In the genomic region with DNA sequence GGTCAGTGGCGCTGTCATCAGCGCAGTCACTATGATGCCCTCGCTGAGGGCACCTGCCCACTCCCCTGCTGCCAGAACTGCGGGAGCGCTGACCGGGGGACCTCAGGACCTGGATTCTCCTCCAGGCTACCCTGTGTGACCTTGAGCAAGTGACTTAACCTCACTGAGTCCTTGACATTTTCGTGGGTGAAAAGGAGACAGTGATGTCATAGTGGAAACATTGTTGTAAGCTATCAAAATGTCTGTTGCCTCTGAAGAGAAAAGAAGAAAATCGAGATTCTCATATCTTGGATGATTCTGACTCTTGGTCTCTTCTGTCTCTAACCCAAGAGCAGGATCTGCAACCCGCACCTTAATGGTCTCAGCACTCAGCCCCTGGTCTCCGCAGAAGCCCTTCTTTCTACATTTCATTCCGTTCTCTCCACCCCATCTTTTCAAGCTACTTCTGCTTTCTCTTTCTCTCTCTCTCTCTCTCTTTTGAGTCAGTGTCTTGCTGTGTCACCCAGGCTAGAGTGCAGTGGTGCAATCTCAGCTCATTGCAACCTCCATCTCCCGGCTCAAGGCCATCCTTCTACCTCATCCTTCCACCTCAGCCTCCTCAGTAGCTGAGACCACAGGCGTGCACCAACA, we compare ENCODE assay signal across 2 cellular contexts.
TF ChIP-seq lines count a peak whose summit lies in the region.

No MANE protein-coding gene starts in this region.

TF ChIP-seq in K562, 482 proteins besides CTCF, POLR2A, EP300 and RAD21:
- TF ChIP-seq HDAC1 (IDR thresholded peaks at IDR 0.05) (peak in 1 of 2 experiments; percentile 44; a peak in 1 of 4 replicates), PTRF (tag; IDR thresholded peaks at IDR 0.05) (no peak), ELF1 (tag; IDR thresholded peaks at IDR 0.05) (0 out of 2 replicates have a peak, but pooled peaks have one; percentile 23), SAFB (IDR thresholded peaks at IDR 0.05; ENCODE audit: borderline replicate concordance, low read depth, low read length) (no peak), KDM1A (IDR thresholded peaks at IDR 0.05) (peak; percentile 52 to 58; a peak in 2 of 4 replicates), KAT7 (CRISPR knock-in tag; IDR thresholded peaks at IDR 0.05; ENCODE audit: borderline replicate concordance) (0 out of 2 replicates have a peak, but pooled peaks have one; percentile 16), JUND (IDR thresholded peaks at IDR 0.05; ENCODE audit: borderline replicate concordance, low read depth, low read length) (no peak), JUND (tag; IDR thresholded peaks at IDR 0.05; ENCODE audit: borderline replicate concordance, low read depth, low read length) (peak; percentile 33; the same call in 1 of the 3 replicates), ATF7 (IDR thresholded peaks at IDR 0.05) (peak; percentile 63), BHLHE40 (IDR thresholded peaks at IDR 0.05; ENCODE audit: low read length) (no peak), CEBPG (CRISPR knock-in tag; IDR thresholded peaks at IDR 0.05) (no peak), CEBPG (tag; conservative IDR thresholded peaks at IDR 0.05 in 1 of 2, IDR thresholded peaks at IDR 0.05 in 1 of 2) (0 out of 4 replicates have a peak, but pooled peaks have one; percentile 11 to 21), RCOR1 (IDR thresholded peaks at IDR 0.05; ENCODE audit: borderline replicate concordance in 1 of 2, low read depth in 2 of 2, low read length in 2 of 2) (0 out of 4 replicates have a peak, but pooled peaks of 1 of the 2 experiments have one; percentile 37), CTBP1 (IDR thresholded peaks at IDR 0.05; ENCODE audit: borderline replicate concordance) (peak; percentile 41; the same call in 1 of the 2 replicates), MCM7 (IDR thresholded peaks at IDR 0.05) (no peak), SMARCA4 (IDR thresholded peaks at IDR 0.05) (0 out of 2 replicates have a peak, but pooled peaks have one; percentile 21), MAFG (tag; conservative IDR thresholded peaks at IDR 0.05) (peak; percentile 57), CEBPB (tag; IDR thresholded peaks at IDR 0.05) (peak; percentile 60), NFE2 (IDR thresholded peaks at IDR 0.05; ENCODE audit: low read depth) (peak; percentile 56), SMARCE1 (IDR thresholded peaks at IDR 0.05) (peak; percentile 27; the same call in 1 of the 2 replicates), ESRRA (IDR thresholded peaks at IDR 0.05; ENCODE audit: borderline replicate concordance, low read depth) (peak; percentile 72), FIP1L1 (IDR thresholded peaks at IDR 0.05; ENCODE audit: low read depth, low read length, poor library complexity, severe bottlenecking) (no peak), C11orf30 (IDR thresholded peaks at IDR 0.05; ENCODE audit: low read depth) (peak; percentile 47)
- TF ChIP-seq, protein P1, sequence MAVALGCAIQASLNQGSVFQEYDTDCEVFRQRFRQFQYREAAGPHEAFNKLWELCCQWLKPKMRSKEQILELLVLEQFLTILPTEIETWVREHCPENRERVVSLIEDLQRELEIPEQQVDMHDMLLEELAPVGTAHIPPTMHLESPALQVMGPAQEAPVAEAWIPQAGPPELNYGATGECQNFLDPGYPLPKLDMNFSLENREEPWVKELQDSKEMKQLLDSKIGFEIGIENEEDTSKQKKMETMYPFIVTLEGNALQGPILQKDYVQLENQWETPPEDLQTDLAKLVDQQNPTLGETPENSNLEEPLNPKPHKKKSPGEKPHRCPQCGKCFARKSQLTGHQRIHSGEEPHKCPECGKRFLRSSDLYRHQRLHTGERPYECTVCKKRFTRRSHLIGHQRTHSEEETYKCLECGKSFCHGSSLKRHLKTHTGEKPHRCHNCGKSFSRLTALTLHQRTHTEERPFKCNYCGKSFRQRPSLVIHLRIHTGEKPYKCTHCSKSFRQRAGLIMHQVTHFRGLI (CRISPR knock-in tag; IDR thresholded peaks at IDR 0.05) = no peak
- TF ChIP-seq, protein P2, sequence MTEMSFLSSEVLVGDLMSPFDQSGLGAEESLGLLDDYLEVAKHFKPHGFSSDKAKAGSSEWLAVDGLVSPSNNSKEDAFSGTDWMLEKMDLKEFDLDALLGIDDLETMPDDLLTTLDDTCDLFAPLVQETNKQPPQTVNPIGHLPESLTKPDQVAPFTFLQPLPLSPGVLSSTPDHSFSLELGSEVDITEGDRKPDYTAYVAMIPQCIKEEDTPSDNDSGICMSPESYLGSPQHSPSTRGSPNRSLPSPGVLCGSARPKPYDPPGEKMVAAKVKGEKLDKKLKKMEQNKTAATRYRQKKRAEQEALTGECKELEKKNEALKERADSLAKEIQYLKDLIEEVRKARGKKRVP (CRISPR knock-in tag; IDR thresholded peaks at IDR 0.05) = no peak
- TF ChIP-seq, protein P3, sequence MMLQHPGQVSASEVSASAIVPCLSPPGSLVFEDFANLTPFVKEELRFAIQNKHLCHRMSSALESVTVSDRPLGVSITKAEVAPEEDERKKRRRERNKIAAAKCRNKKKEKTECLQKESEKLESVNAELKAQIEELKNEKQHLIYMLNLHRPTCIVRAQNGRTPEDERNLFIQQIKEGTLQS (IDR thresholded peaks at IDR 0.05) = peak; percentile 49
- TF ChIP-seq, protein P3 (CRISPR knock-in tag; conservative IDR thresholded peaks at IDR 0.05) = no peak
- TF ChIP-seq, protein P4, sequence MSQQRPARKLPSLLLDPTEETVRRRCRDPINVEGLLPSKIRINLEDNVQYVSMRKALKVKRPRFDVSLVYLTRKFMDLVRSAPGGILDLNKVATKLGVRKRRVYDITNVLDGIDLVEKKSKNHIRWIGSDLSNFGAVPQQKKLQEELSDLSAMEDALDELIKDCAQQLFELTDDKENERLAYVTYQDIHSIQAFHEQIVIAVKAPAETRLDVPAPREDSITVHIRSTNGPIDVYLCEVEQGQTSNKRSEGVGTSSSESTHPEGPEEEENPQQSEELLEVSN (IDR thresholded peaks at IDR 0.05; ENCODE audit: borderline replicate concordance in 1 of 2, extremely low read depth in 1 of 2, insufficient read depth in 1 of 2, insufficient read length in 1 of 2, low read depth in 1 of 2, low read length in 1 of 2, poor library complexity in 1 of 2, severe bottlenecking in 1 of 2) = no peak

TF ChIP-seq in neural cell, 6 proteins besides CTCF, POLR2A, EP300 and RAD21:
- TF ChIP-seq EZH2 (IDR thresholded peaks at IDR 0.05; ENCODE audit: borderline replicate concordance, insufficient read depth, low read length, poor library complexity, severe bottlenecking) (no peak), SMC3 (conservative IDR thresholded peaks at IDR 0.05; ENCODE audit: poor library complexity) (no peak), TAF1 (IDR thresholded peaks at IDR 0.05; ENCODE audit: low read depth) (no peak), MXI1 (conservative IDR thresholded peaks at IDR 0.05; ENCODE audit: poor library complexity, severe bottlenecking) (no peak), POLR2AphosphoS5 (IDR thresholded peaks at IDR 0.05) (no peak)
- TF ChIP-seq, protein P5, sequence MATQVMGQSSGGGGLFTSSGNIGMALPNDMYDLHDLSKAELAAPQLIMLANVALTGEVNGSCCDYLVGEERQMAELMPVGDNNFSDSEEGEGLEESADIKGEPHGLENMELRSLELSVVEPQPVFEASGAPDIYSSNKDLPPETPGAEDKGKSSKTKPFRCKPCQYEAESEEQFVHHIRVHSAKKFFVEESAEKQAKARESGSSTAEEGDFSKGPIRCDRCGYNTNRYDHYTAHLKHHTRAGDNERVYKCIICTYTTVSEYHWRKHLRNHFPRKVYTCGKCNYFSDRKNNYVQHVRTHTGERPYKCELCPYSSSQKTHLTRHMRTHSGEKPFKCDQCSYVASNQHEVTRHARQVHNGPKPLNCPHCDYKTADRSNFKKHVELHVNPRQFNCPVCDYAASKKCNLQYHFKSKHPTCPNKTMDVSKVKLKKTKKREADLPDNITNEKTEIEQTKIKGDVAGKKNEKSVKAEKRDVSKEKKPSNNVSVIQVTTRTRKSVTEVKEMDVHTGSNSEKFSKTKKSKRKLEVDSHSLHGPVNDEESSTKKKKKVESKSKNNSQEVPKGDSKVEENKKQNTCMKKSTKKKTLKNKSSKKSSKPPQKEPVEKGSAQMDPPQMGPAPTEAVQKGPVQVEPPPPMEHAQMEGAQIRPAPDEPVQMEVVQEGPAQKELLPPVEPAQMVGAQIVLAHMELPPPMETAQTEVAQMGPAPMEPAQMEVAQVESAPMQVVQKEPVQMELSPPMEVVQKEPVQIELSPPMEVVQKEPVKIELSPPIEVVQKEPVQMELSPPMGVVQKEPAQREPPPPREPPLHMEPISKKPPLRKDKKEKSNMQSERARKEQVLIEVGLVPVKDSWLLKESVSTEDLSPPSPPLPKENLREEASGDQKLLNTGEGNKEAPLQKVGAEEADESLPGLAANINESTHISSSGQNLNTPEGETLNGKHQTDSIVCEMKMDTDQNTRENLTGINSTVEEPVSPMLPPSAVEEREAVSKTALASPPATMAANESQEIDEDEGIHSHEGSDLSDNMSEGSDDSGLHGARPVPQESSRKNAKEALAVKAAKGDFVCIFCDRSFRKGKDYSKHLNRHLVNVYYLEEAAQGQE (IDR thresholded peaks at IDR 0.05; ENCODE audit: borderline replicate concordance) = no peak
